ENCODE assay signal across 2 cellular contexts in the genomic region with DNA sequence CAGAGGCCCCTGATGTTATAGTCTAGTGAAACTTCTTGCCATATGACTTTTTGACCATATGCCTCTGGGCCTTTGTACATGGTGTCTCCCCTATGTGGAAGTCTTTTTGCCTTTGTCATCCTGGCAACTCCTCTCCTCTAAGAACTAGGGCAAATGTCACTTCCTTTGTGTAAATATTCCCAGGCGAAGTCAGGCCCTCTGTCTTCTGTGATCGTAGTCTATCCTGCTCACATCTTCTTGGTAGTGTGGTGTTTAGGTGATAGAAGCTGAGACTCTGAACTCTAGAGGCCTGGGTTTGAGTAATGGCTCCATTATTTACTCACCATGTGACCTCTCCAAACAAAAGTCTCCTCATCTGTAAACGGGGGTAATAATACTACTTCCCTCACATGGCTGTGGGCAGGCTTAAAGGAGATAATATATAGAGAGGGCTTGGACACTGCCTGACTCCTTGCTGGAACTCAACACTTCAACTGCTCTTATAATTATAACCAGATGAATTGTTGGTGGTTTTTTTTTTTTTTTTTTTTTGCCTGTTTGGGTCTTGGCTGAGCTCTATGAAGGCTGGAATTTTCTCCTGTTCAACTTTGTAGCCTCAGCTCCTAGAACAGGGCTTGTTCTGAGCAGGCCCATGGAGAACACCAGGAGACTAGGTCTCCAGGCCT.
TF ChIP-seq lines count a peak whose summit lies in the region.

No MANE protein-coding gene starts in this region.

TF ChIP-seq in SK-N-SH, 30 proteins besides CTCF, POLR2A, EP300 and RAD21:
- TF ChIP-seq RFX5 (IDR thresholded peaks at IDR 0.05; ENCODE audit: low read length): no peak
- no peak for TF ChIP-seq SMC3 (IDR thresholded peaks at IDR 0.05; ENCODE audit: low read depth, low read length)
- TF ChIP-seq, protein P1, sequence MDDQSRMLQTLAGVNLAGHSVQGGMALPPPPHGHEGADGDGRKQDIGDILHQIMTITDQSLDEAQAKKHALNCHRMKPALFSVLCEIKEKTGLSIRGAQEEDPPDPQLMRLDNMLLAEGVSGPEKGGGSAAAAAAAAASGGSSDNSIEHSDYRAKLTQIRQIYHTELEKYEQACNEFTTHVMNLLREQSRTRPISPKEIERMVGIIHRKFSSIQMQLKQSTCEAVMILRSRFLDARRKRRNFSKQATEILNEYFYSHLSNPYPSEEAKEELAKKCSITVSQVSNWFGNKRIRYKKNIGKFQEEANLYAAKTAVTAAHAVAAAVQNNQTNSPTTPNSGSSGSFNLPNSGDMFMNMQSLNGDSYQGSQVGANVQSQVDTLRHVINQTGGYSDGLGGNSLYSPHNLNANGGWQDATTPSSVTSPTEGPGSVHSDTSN (IDR thresholded peaks at IDR 0.05): no peak
- no peak for TF ChIP-seq YY1 (IDR thresholded peaks at IDR 0.05; ENCODE audit: low read depth)
- TF ChIP-seq, protein P2, sequence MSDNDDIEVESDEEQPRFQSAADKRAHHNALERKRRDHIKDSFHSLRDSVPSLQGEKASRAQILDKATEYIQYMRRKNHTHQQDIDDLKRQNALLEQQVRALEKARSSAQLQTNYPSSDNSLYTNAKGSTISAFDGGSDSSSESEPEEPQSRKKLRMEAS (IDR thresholded peaks at IDR 0.05; ENCODE audit: low read depth): no peak
- no peak for TF ChIP-seq POLR2AphosphoS5 (IDR thresholded peaks at IDR 0.05; ENCODE audit: low read depth, low read length)
- TF ChIP-seq TEAD4 (IDR thresholded peaks at IDR 0.05; ENCODE audit: borderline replicate concordance, insufficient read depth): no peak
- no peak for TF ChIP-seq EZH2phosphoT487 (IDR thresholded peaks at IDR 0.05; ENCODE audit: borderline replicate concordance, low read depth)
- TF ChIP-seq MEF2A (IDR thresholded peaks at IDR 0.05; ENCODE audit: borderline replicate concordance, low read depth): no peak

TF ChIP-seq in SK-N-SH treated with all-trans-retinoic acid at 6 μM for 48 hours, 23 proteins besides CTCF, POLR2A, EP300 and RAD21:
- TF ChIP-seq, protein P3, sequence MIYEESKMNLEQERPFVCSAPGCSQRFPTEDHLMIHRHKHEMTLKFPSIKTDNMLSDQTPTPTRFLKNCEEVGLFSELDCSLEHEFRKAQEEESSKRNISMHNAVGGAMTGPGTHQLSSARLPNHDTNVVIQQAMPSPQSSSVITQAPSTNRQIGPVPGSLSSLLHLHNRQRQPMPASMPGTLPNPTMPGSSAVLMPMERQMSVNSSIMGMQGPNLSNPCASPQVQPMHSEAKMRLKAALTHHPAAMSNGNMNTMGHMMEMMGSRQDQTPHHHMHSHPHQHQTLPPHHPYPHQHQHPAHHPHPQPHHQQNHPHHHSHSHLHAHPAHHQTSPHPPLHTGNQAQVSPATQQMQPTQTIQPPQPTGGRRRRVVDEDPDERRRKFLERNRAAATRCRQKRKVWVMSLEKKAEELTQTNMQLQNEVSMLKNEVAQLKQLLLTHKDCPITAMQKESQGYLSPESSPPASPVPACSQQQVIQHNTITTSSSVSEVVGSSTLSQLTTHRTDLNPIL (CRISPR knock-in tag; IDR thresholded peaks at IDR 0.05; ENCODE audit: low read depth): no peak
- no peak for TF ChIP-seq RARB (CRISPR knock-in tag; IDR thresholded peaks at IDR 0.05)
